Comparison of ENCODE assay signal across 1 cellular context in the genomic region with DNA sequence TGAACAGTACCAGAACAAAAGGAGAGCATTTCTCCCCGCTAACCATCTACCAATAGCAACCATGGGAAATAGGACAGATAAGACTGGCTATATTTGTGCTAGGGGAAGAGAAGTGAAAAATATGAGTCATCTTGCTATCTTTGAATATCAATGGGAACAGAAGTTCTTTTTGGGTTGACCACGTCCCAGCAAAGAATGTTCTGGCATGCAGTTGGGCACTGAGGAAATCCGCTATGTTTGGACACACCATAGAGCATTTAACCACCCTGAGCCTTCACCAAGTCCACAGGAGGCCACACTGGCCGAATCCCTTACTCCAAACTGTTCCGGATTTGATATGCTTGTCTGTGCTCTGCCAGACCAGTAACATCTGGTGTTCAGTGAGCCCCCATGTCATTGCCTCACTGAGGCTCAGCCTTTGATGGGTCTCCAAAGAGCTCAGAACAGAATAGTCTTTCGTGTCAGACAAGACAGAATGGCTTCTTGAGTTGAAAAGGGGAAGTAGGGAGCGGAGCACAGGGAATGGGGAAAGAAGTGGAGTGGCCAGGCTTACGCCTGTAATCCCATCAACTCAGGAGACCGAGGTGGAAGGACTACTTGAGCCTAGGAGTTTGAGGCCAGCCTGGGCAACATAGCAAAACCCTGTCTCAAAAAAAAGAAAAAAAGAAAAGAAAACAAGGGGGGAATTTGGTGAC.
TF ChIP-seq lines count a peak whose summit lies in the region.

No MANE protein-coding gene starts in this region.

TF ChIP-seq in K562, 482 proteins besides CTCF, POLR2A, EP300 and RAD21 (continued from another document):
- TF ChIP-seq MGA (IDR thresholded peaks at IDR 0.05) (no peak), ZNF644 (tag; IDR thresholded peaks at IDR 0.05; ENCODE audit: low read depth) (0 out of 2 replicates have a peak, but pooled peaks have one; percentile 38), ARID1B (IDR thresholded peaks at IDR 0.05) (peak; percentile 52), HNRNPK (IDR thresholded peaks at IDR 0.05; ENCODE audit: low read depth, low read length, poor library complexity, severe bottlenecking) (no peak), TCF3 (CRISPR knock-in tag; IDR thresholded peaks at IDR 0.05) (peak; percentile 33), PTTG1 (tag; IDR thresholded peaks at IDR 0.05; ENCODE audit: low read depth) (no peak), MED1 (CRISPR knock-in tag; IDR thresholded peaks at IDR 0.05; ENCODE audit: borderline replicate concordance) (no peak), RREB1 (CRISPR knock-in tag; IDR thresholded peaks at IDR 0.05) (no peak), NR3C1 (CRISPR knock-in tag; IDR thresholded peaks at IDR 0.05) (no peak), ATF3 (IDR thresholded peaks at IDR 0.05) (peak; percentile 74), ATF3 (CRISPR knock-in tag; conservative IDR thresholded peaks at IDR 0.05) (no peak), TEAD4 (IDR thresholded peaks at IDR 0.05; ENCODE audit: low read length) (peak; percentile 19; the same call in 1 of the 2 replicates), TEAD4 (CRISPR knock-in tag; IDR thresholded peaks at IDR 0.05; ENCODE audit: borderline replicate concordance) (no peak), ZKSCAN8 (CRISPR knock-in tag; IDR thresholded peaks at IDR 0.05) (0 out of 2 replicates have a peak, but pooled peaks have one; percentile 31), BRF2 (IDR thresholded peaks at IDR 0.05; ENCODE audit: borderline replicate concordance, insufficient read depth, insufficient read length) (no peak), ETV5 (CRISPR knock-in tag; IDR thresholded peaks at IDR 0.05; ENCODE audit: low read depth) (peak; percentile 48; the same call in 1 of the 2 replicates), HMBOX1 (IDR thresholded peaks at IDR 0.05) (0 out of 2 replicates have a peak, but pooled peaks have one; percentile 38)
